22 cellular contexts compared by ENCODE assay signal in the genomic region with DNA sequence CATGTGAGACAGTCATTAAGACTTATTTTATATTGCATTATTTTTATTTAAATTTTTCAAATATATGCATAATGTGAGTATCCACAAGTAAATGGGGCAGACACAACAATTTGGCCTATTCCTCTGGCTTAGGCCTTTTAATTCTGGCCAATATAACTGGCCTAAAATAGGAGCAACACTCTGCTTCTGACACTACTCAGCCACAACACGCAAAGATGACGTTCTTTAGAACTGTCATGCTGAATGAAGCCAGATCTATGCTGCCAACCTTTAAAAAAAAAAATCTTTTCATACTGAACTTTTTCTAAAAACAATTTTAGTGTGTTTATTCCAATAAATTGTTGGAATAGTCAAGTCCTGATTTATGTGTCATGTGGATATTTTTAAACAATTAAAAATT.
"Had no signal": no experiment of that assay in that cellular context is flagged by ENCODE, and none has a peak within 500 bp of the region (broad histone marks: within the 10 kb centered on the region; RNA-seq: fewer than 3 reads in every experiment).

No MANE protein-coding gene starts in this region.

- H3K27me3 ChIP-seq: adrenal gland, esophagus squamous epithelium, sigmoid colon, spleen, testis, vagina had no signal

- H3K4me1 ChIP-seq: adrenal gland, esophagus squamous epithelium, spleen, testis, vagina had no signal

- H3K9me3 ChIP-seq: adrenal gland, esophagus squamous epithelium, sigmoid colon, spleen, testis, vagina had no signal

- DNase-seq: activated CD4-positive, alpha-beta T cell treated with anti-CD3 and anti-CD28 coated beads, Interleukin-2, amount 10 ng/mL, durations not matched to agents 7 days and 5 days; activated CD4-positive, CD25-positive, alpha-beta regulatory T cell treated with anti-CD3 and anti-CD28 coated beads, Interleukin-2, amount 50 U/mL, for 72 hours; activated CD8-positive, alpha-beta T cell treated with anti-CD3 and anti-CD28 coated beads for 36 hours; adrenal gland; endodermal cell; esophagus squamous epithelium; foreskin fibroblast; glutamatergic neuron; hypothalamus; naive thymus-derived CD4-positive, alpha-beta T cell; occipital lobe; sigmoid colon; spleen; stimulated activated CD4-positive, alpha-beta T cell treated with anti-CD3 and anti-CD28 coated beads, Interleukin-4, amount 100 ng/mL, for 1 hour; stimulated activated naive CD4-positive, alpha-beta T cell; T-cell; testis; trophoblast cell; WERI-Rb-1 had no signal

- H3K27ac ChIP-seq: adrenal gland, coronary artery, esophagus squamous epithelium, spleen, testis, vagina, WERI-Rb-1 had no signal

- ATAC-seq: activated CD8-positive, alpha-beta T cell treated with anti-CD3 and anti-CD28 coated beads for 36 hours; naive thymus-derived CD4-positive, alpha-beta T cell; T-cell had no signal

- H3K36me3 ChIP-seq: adrenal gland, esophagus squamous epithelium, sigmoid colon, spleen, vagina, WERI-Rb-1 had no signal

- H3K4me3 ChIP-seq: adrenal gland, coronary artery, esophagus squamous epithelium, lung, sigmoid colon, spleen, testis, vagina had no signal
